Comparison of ENCODE assay signal across 9 cellular contexts in the genomic region with DNA sequence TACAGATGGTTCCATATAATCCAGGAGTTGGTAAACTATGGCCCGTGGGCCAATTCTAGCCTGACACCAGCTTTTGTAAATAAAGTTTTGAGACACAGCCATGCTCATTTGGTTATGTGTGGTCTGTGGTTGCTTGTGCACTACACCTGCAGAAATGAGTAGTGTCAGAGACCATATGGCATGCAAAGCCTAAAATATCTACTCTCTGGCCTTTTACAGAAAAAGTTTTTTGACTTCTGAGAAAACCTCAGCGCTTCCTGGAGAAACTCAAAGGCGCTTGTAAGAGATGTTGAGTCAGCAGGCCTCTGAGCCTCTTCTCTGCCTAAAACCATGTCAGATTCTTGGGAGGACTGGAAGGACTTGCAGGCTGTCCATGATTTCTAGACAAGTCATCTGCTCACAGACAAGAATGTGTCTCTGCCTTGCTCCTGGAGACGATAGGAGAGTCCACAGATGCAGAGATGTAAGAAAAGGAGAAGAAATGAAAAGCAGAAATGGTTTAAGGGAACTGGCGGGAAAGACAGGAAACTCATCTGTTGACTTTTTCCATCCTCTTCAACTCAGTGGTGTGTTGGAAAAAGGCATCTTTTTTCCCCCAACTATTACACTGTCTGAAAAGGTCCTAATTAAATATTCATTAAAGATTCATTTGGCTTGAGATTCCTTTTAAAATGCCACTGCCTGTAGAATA. TPM values are rescaled to one million over a fixed set of nuclear protein-coding genes. Genes with fewer than 3 reads are reported as not detected.
DNase-seq lines count a peak whose midpoint lies in the region; ATAC-seq and TF ChIP-seq lines count a peak whose summit lies in the region.
"Had no signal": no experiment of that assay in that cellular context is flagged by ENCODE, and none has a peak within 500 bp of the region (broad histone marks: within the 10 kb centered on the region; RNA-seq: fewer than 3 reads in every experiment).

No MANE protein-coding gene starts in this region.

- intact Hi-C loops in PC-9 (cut with micrococcal nuclease; ENCODE audit: unreplicated experiment), result loop anchor here (10.0 kb wide), 1 partner anchor 95 kb away; no protein-coding TSS in a partner anchor

- peak overlapping the region; percentile 97 to 99 (median 98) for H3K4me3 Mint-ChIP-seq in CD4-positive, CD25-positive, alpha-beta regulatory T cell

- peak; percentile 87 to 89 for ATAC-seq in CD4-positive, CD25-positive, alpha-beta regulatory T cell (ENCODE audit: low read depth in 2 of 2)
- ATAC-seq in GM19463 (IDR thresholded peaks at IDR 0.05; ENCODE audit: unreplicated experiment), result peak; percentile 84
- peak; percentile 77 for ATAC-seq in HG03520 (IDR thresholded peaks at IDR 0.05; ENCODE audit: unreplicated experiment)

- peak overlapping the region; percentile 99 for H3K4me3 ChIP-seq in CD4-positive, CD25-positive, alpha-beta regulatory T cell (ENCODE audit: low read depth, low read length)
- H3K4me3 ChIP-seq in suprapubic skin (no peak overlapping the region), PC-9 (no peak overlapping the region)
- H3K4me3 ChIP-seq: ascending aorta had no signal

- H3K4me1 ChIP-seq in CD4-positive, CD25-positive, alpha-beta regulatory T cell (ENCODE audit: control insufficient read depth, insufficient read depth, low read length, poor library complexity, severe bottlenecking), result peaks cover 83% of the 10 kb centered on the region
- peaks cover 63% of the 10 kb centered on the region for H3K4me1 ChIP-seq in suprapubic skin
- peaks cover 50% of the 10 kb centered on the region for H3K4me1 ChIP-seq in PC-9 (replicated peaks; ENCODE audit: insufficient read depth)

- peaks cover 38% of the 10 kb centered on the region for H3K36me3 ChIP-seq in CD4-positive, CD25-positive, alpha-beta regulatory T cell (ENCODE audit: control insufficient read depth, insufficient read depth, low read length)
- H3K36me3 ChIP-seq in suprapubic skin (no peaks in the 10 kb centered on the region), PC-9 (ENCODE audit: low read depth) (no peaks in the 10 kb centered on the region)
- H3K36me3 ChIP-seq: ascending aorta had no signal

- H3K4me2 ChIP-seq in PC-9, result no peak overlapping the region

- CTCF ChIA-PET in PC-9 (lab: Charles Lee), result no interaction called here

- H3K9me3 Mint-ChIP-seq in CD4-positive, CD25-positive, alpha-beta regulatory T cell, result no peaks in the 10 kb centered on the region

- peaks cover 37 to 90% (median 71%) of the 10 kb centered on the region in 4 donors for H3K4me1 Mint-ChIP-seq in CD4-positive, CD25-positive, alpha-beta regulatory T cell

- H3K27me3 Mint-ChIP-seq in CD4-positive, CD25-positive, alpha-beta regulatory T cell, result no peaks in the 10 kb centered on the region

- H3K79me2 ChIP-seq in PC-9 (ENCODE audit: low read depth), result peaks cover 46% of the 10 kb centered on the region

- TF ChIP-seq POLR2A in suprapubic skin (IDR thresholded peaks at IDR 0.05), result no peak

- peak; percentile 41 to 97 (median 80) for DNase-seq in CD4-positive, CD25-positive, alpha-beta regulatory T cell
- peak; percentile 18 for DNase-seq in activated CD8-positive, alpha-beta memory T cell treated with anti-CD3 and anti-CD28 coated beads, Interleukin-2, amount 50 U/mL, for 24 hours (ENCODE audit: extremely low read depth)
- DNase-seq in stimulated activated CD8-positive, alpha-beta memory T cell treated with anti-CD3 and anti-CD28 coated beads, Interleukin-15, amount 100 ng/mL, for 4 hours (ENCODE audit: low read depth in 2 of 2), result peak; percentile 20 to 41
- DNase-seq in suprapubic skin (ENCODE audit: low spot score in 2 of 2), result no peak
- no peak for DNase-seq in HuH-7.5 (ENCODE audit: low spot score)
- no peak for DNase-seq in PC-9

- 71% methylated on average over 5 of the region's 5 CpGs for WGBS in suprapubic skin

- TF ChIP-seq CTCF in suprapubic skin (IDR thresholded peaks at IDR 0.05) (no peak), PC-9 (conservative IDR thresholded peaks at IDR 0.05) (no peak)

- peaks cover 60% of the 10 kb centered on the region for H3K36me3 Mint-ChIP-seq in CD4-positive, CD25-positive, alpha-beta regulatory T cell

- no peaks in the 10 kb centered on the region for H4K20me1 ChIP-seq in PC-9 (ENCODE audit: insufficient read depth)

- no peak overlapping the region for H2AFZ ChIP-seq in PC-9

- H3K27ac ChIP-seq in CD4-positive, CD25-positive, alpha-beta regulatory T cell (ENCODE audit: insufficient read depth, low read length, poor library complexity, severe bottlenecking), result peak overlapping the region; percentile 93
- H3K27ac ChIP-seq in suprapubic skin (no peak overlapping the region), PC-9 (no peak overlapping the region)
- H3K27ac ChIP-seq: ascending aorta had no signal

- POLR2A ChIA-PET in PC-9 (lab: Charles Lee; ENCODE audit: unreplicated experiment), result no interaction called here

- H3F3A ChIP-seq in PC-9 (ENCODE audit: insufficient read depth, low read depth), result peaks cover 5% of the 10 kb centered on the region

- H3K9me3 ChIP-seq in CD4-positive, CD25-positive, alpha-beta regulatory T cell (ENCODE audit: control insufficient read depth in 2 of 2, low read length in 2 of 2), result no peaks in the 10 kb centered on the region
- no peaks in the 10 kb centered on the region for H3K9me3 ChIP-seq in suprapubic skin
- no peaks in the 10 kb centered on the region for H3K9me3 ChIP-seq in PC-9 (ENCODE audit: insufficient read depth, low read depth)
- H3K9me3 ChIP-seq: ascending aorta had no signal

- H3K27me3 ChIP-seq in CD4-positive, CD25-positive, alpha-beta regulatory T cell (ENCODE audit: control insufficient read depth, insufficient read depth, low read length), result no peaks in the 10 kb centered on the region
- H3K27me3 ChIP-seq in suprapubic skin (no peaks in the 10 kb centered on the region), PC-9 (ENCODE audit: insufficient read depth, low read depth) (no peaks in the 10 kb centered on the region)
- H3K27me3 ChIP-seq: ascending aorta had no signal

- H3K9me2 ChIP-seq in PC-9 (ENCODE audit: insufficient read depth), result no peaks in the 10 kb centered on the region

- TF ChIP-seq EP300 in suprapubic skin (IDR thresholded peaks at IDR 0.05), result no peak

- peak overlapping the region; percentile 91 to 98 (median 96) for H3K27ac Mint-ChIP-seq in CD4-positive, CD25-positive, alpha-beta regulatory T cell

- no TSS peak for BruUV-seq in PC-9 (replicated peaks; lab: Mats Ljungman, UMichigan)

RNA-seq across cellular contexts. Expression of a gene that starts 5.2 kb away (rescaled TPM):
- 274 TPM for total RNA-seq in CD4-positive, CD25-positive, alpha-beta regulatory T cell
- 100 to 1,000 TPM; 109 to 206 (median 167) TPM for polyA plus RNA-seq in CD4-positive, CD25-positive, alpha-beta regulatory T cell
- total RNA-seq in suprapubic skin (100 to 1,000 TPM in 1 of 4 donors, 10 to 100 TPM in 3; 74.9 to 126 (median 86.5) TPM), PC-9 (2021) (13.0 and 15.3 TPM in 2 replicates)

Comparison
In these comparisons a context has a peak if more than half of its experiments do, and no peak if none do; other contexts are left out.
1. DNase-seq: peak in CD4-positive, CD25-positive, alpha-beta regulatory T cell (3 of 3), activated CD8-positive, alpha-beta memory T cell treated with anti-CD3 and anti-CD28 coated beads, Interleukin-2, amount 50 U/mL, for 24 hours (single experiment) and stimulated activated CD8-positive, alpha-beta memory T cell treated with anti-CD3 and anti-CD28 coated beads, Interleukin-15, amount 100 ng/mL, for 4 hours (2 of 2); none in suprapubic skin (0 of 2), HuH-7.5 (single experiment) and PC-9 (0 of 2).
2. Peak in every context shown above with its lines, with median percentiles within 50 percentile points of each other: ATAC-seq.